ENCODE assay signal across 20 cellular contexts in genomic region chr14:34610101-34610500, GRCh38.
"Had no signal": no experiment of that assay in that cellular context is flagged by ENCODE, and none has a peak within 500 bp of the region (broad histone marks: within the 10 kb centered on the region; RNA-seq: fewer than 3 reads in every experiment).

No MANE protein-coding gene starts in this region.

- H3K4me3 Mint-ChIP-seq: activated T-helper 1 cell treated with anti-CD3 and anti-CD28 coated beads, Interleukin-12 subunit alpha, Interleukin-12 subunit beta, Interleukin-2, Interleukin-4 antibody, amounts not matched to agents 30 ng/mL and 10 ng/mL and 1 ng/mL, durations not matched to agents 14 hours and 24 hours and 36 hours; stimulated activated memory B cell treated with anti-CD40 and anti-IgM and Interleukin-4, amounts not matched to agents 10 μg/mL and 1 μg/mL and 100 μg/mL, for 72 hours had no signal

- H3K9ac ChIP-seq: parathyroid adenoma had no signal

- ATAC-seq: activated naive CD4-positive, alpha-beta T cell treated with anti-CD3 and anti-CD28 coated beads, Interleukin-2, amount 50 U/mL, for 72 hours; gastroesophageal sphincter; left ventricle myocardium superior; sciatic nerve; stimulated activated memory B cell treated with anti-CD40 and anti-IgM and Interleukin-4, amounts not matched to agents 10 μg/mL and 1 μg/mL and 100 μg/mL, for 72 hours had no signal

- H3K4me1 Mint-ChIP-seq: stimulated activated memory B cell treated with anti-CD40 and anti-IgM and Interleukin-4, amounts not matched to agents 10 μg/mL and 1 μg/mL and 100 μg/mL, for 72 hours had no signal

- H3K27ac ChIP-seq: epithelial cell of prostate, gastroesophageal sphincter, parathyroid adenoma, stomach, transverse colon, uterus had no signal

- H3K9me3 Mint-ChIP-seq: activated naive CD4-positive, alpha-beta T cell treated with anti-CD3 and anti-CD28 coated beads, Interleukin-2, amount 50 U/mL, for 72 hours; activated T-helper 1 cell treated with anti-CD3 and anti-CD28 coated beads, Interleukin-12 subunit alpha, Interleukin-12 subunit beta, Interleukin-2, Interleukin-4 antibody, amounts not matched to agents 30 ng/mL and 10 ng/mL and 1 ng/mL, durations not matched to agents 14 hours and 24 hours and 36 hours; stimulated activated memory B cell treated with anti-CD40 and anti-IgM and Interleukin-4, amounts not matched to agents 10 μg/mL and 1 μg/mL and 100 μg/mL, for 72 hours had no signal

- H3K27me3 Mint-ChIP-seq: stimulated activated memory B cell treated with anti-CD40 and anti-IgM and Interleukin-4, amounts not matched to agents 10 μg/mL and 1 μg/mL and 100 μg/mL, for 72 hours had no signal

- H3K27ac Mint-ChIP-seq: activated T-helper 1 cell treated with anti-CD3 and anti-CD28 coated beads, Interleukin-12 subunit alpha, Interleukin-12 subunit beta, Interleukin-2, Interleukin-4 antibody, amounts not matched to agents 30 ng/mL and 10 ng/mL and 1 ng/mL, durations not matched to agents 14 hours and 24 hours and 36 hours; stimulated activated memory B cell treated with anti-CD40 and anti-IgM and Interleukin-4, amounts not matched to agents 10 μg/mL and 1 μg/mL and 100 μg/mL, for 72 hours had no signal

- H3K4me1 ChIP-seq: gastroesophageal sphincter, stomach, transverse colon, uterus had no signal

- DNase-seq: activated CD4-positive, alpha-beta T cell treated with anti-CD3 and anti-CD28 coated beads for 48 hours; activated CD8-positive, alpha-beta memory T cell treated with anti-CD3 and anti-CD28 coated beads, Interleukin-2, amount 50 U/mL, for 48 hours; activated gamma-delta T cell; amniotic stem cell; cortex of kidney; left ventricle myocardium superior; mammary epithelial cell; nucleus accumbens; stimulated activated CD4-positive, alpha-beta T cell treated with anti-CD3 and anti-CD28 coated beads, Interleukin-15, amount 100 ng/mL, for 24 hours; stomach; transverse colon; uterus had no signal

- H3K9me3 ChIP-seq: gastroesophageal sphincter, stomach, transverse colon, uterus had no signal

- H3K4me3 ChIP-seq: gastroesophageal sphincter, smooth muscle cell, stomach, transverse colon, uterus had no signal

- H3K27me3 ChIP-seq: gastroesophageal sphincter, stomach, transverse colon, uterus had no signal

- H3K36me3 ChIP-seq: uterus had no signal
